16 cellular contexts compared by ENCODE assay signal in genomic region chr5:110623875-110624274, GRCh38.
DNase-seq lines count a peak whose midpoint lies in the region; ATAC-seq and TF ChIP-seq lines count a peak whose summit lies in the region.
"Had no signal": no experiment of that assay in that cellular context is flagged by ENCODE, and none has a peak within 500 bp of the region (broad histone marks: within the 10 kb centered on the region; RNA-seq: fewer than 3 reads in every experiment).

No MANE protein-coding gene starts in this region.

- ATAC-seq in GM19397 (IDR thresholded peaks at IDR 0.05; ENCODE audit: unreplicated experiment) (no peak), GM21576 (IDR thresholded peaks at IDR 0.05; ENCODE audit: unreplicated experiment) (no peak), GM21515 (IDR thresholded peaks at IDR 0.05; ENCODE audit: unreplicated experiment) (no peak)
- ATAC-seq: CD8-positive, alpha-beta T cell had no signal

- no peaks in the 10 kb centered on the region for H3K36me3 Mint-ChIP-seq in osteocyte (ENCODE audit: unreplicated experiment)
- H3K36me3 Mint-ChIP-seq: CD8-positive, alpha-beta T cell had no signal

- DNase-seq in GM23248 (peak; percentile 13), SK-N-SH (no peak), dorsolateral prefrontal cortex (no peak), osteocyte (ENCODE audit: extremely low spot score, unreplicated experiment) (no peak), kidney tubule cell (ENCODE audit: low spot score) (no peak)
- DNase-seq: CD8-positive, alpha-beta T cell; DMS79 treated with DMSO at 0.1 percent for 48 hours; GF-D8; GOT3; NCI-H1417 treated with DMSO at 0.1 percent for 48 hours; NCI-H2029 treated with DMSO at 0.1 percent for 48 hours; NCI-H524 treated with DMSO at 0.1 percent for 48 hours; SHP77 had no signal

- H2AFZ ChIP-seq in GM23248 (no peak overlapping the region), SK-N-SH (ENCODE audit: low read depth) (0 out of 2 replicates have a peak overlapping the region, but pooled peaks have one; percentile 8)

- H3F3A ChIP-seq in GM23248 (ENCODE audit: insufficient read depth) (no peaks in the 10 kb centered on the region), SK-N-SH (replicated peaks; ENCODE audit: insufficient read depth) (peaks cover 2% of the 10 kb centered on the region)

- peaks cover 25% of the 10 kb centered on the region for H3K4me1 Mint-ChIP-seq in osteocyte (ENCODE audit: unreplicated experiment)

- TF ChIP-seq EP300 in SK-N-SH (IDR thresholded peaks at IDR 0.05; ENCODE audit: borderline replicate concordance in 1 of 2, low read depth in 1 of 2, low read length in 1 of 2): no peak

- peak overlapping the region; percentile 33 for H3K27ac Mint-ChIP-seq in osteocyte (ENCODE audit: unreplicated experiment)
- H3K27ac Mint-ChIP-seq: CD8-positive, alpha-beta T cell had no signal

- H3K9ac ChIP-seq in GM23248 (no peak overlapping the region), SK-N-SH (no peak overlapping the region)

- H3K27ac ChIP-seq in GM23248: no peak overlapping the region
- H3K27ac ChIP-seq in SK-N-SH (ENCODE audit: low read depth in 2 of 2, low read length in 1 of 2): no peak overlapping the region; a peak in 1 of 4 replicates
- no peak overlapping the region for H3K27ac ChIP-seq in dorsolateral prefrontal cortex

- POLR2A ChIA-PET in SK-N-SH (lab: Yijun Ruan, JAX): no interaction called here

- H3K79me2 ChIP-seq in GM23248 (ENCODE audit: insufficient read depth): no peaks in the 10 kb centered on the region
- H3K79me2 ChIP-seq in SK-N-SH (ENCODE audit: insufficient read depth): no peaks in the 10 kb centered on the region

- H4K20me1 ChIP-seq in GM23248 (ENCODE audit: insufficient read depth) (no peaks in the 10 kb centered on the region), SK-N-SH (ENCODE audit: insufficient read depth) (no peaks in the 10 kb centered on the region)

- H3K36me3 ChIP-seq in GM23248 (ENCODE audit: low read depth) (no peaks in the 10 kb centered on the region), SK-N-SH (replicated peaks in 1 of 2; ENCODE audit: control insufficient read depth in 1 of 2, insufficient read depth in 2 of 2, low read length in 1 of 2) (no peaks in the 10 kb centered on the region)

- H3K4me2 ChIP-seq in GM23248 (ENCODE audit: unreplicated experiment): no peak overlapping the region
- no peak overlapping the region for H3K4me2 ChIP-seq in SK-N-SH

- H3K27me3 ChIP-seq in GM23248 (replicated peaks; ENCODE audit: insufficient read depth) (no peaks in the 10 kb centered on the region), SK-N-SH (ENCODE audit: insufficient read depth) (no peaks in the 10 kb centered on the region), dorsolateral prefrontal cortex (no peaks in the 10 kb centered on the region)

- CTCF ChIA-PET in SK-N-SH (lab: Yijun Ruan, JAX): interaction anchor here (1.0 to 1.6 kb wide), 3 partner anchors 11 to 933 kb away, joined by 5 to 8 read pairs (median 6); no protein-coding TSS in a partner anchor

- H3K9me3 ChIP-seq in GM23248 (ENCODE audit: low read depth) (no peaks in the 10 kb centered on the region), SK-N-SH (no peaks in the 10 kb centered on the region)

- H3K9me2 ChIP-seq in GM23248 (ENCODE audit: insufficient read depth): no peaks in the 10 kb centered on the region
- no peaks in the 10 kb centered on the region for H3K9me2 ChIP-seq in SK-N-SH

- in situ Hi-C loops in GM23248 (cut with MboI): loop anchor here (10.0 kb wide), 1 partner anchor 179 kb away; no protein-coding TSS in a partner anchor

- TF ChIP-seq CTCF in SK-N-SH (IDR thresholded peaks at IDR 0.05) (no peak), dorsolateral prefrontal cortex (IDR thresholded peaks at IDR 0.05 in 54 of 56, conservative IDR thresholded peaks at IDR 0.05 in 2 of 56; ENCODE audit: low read depth in 1 of 56, partially characterized antibody in 56 of 56) (no peak), osteocyte (IDR thresholded peaks at IDR 0.05) (no peak)

- H3K4me1 ChIP-seq in GM23248 (ENCODE audit: insufficient read depth): peaks cover 12% of the 10 kb centered on the region; the same call in 1 of the 2 replicates
- H3K4me1 ChIP-seq in SK-N-SH (ENCODE audit: control insufficient read depth in 1 of 2, insufficient read depth in 2 of 2, low read depth in 1 of 2, low read length in 1 of 2): peaks cover 2 to 4% of the 10 kb centered on the region in 2 experiments; a peak in 2 of 4 replicates

- H3K4me3 Mint-ChIP-seq in osteocyte (ENCODE audit: unreplicated experiment): no peak overlapping the region
- H3K4me3 Mint-ChIP-seq: CD8-positive, alpha-beta T cell had no signal

- TF ChIP-seq RAD21 in SK-N-SH (IDR thresholded peaks at IDR 0.05; ENCODE audit: low read length): no peak

- H3K27me3 Mint-ChIP-seq in osteocyte (ENCODE audit: unreplicated experiment): no peaks in the 10 kb centered on the region

- intact Hi-C loops in dorsolateral prefrontal cortex (cut with DNase I): loop anchor here in 1 of 2 donors (10.0 kb wide), 2 partner anchors 929 to 1979 kb away; no protein-coding TSS in a partner anchor

- H3K4me3 ChIP-seq in GM23248: no peak overlapping the region
- no peak overlapping the region for H3K4me3 ChIP-seq in SK-N-SH (ENCODE audit: low read depth in 2 of 2, low read length in 1 of 2)
- H3K4me3 ChIP-seq in dorsolateral prefrontal cortex: peak overlapping the region in 30 of 59 donors; percentile 0 to 57 (median 40)

- H3K9me3 Mint-ChIP-seq in osteocyte (ENCODE audit: unreplicated experiment): no peaks in the 10 kb centered on the region
- H3K9me3 Mint-ChIP-seq: CD8-positive, alpha-beta T cell had no signal

TF ChIP-seq in SK-N-SH, 30 proteins besides CTCF, POLR2A, EP300 and RAD21:
- TF ChIP-seq, protein P1, sequence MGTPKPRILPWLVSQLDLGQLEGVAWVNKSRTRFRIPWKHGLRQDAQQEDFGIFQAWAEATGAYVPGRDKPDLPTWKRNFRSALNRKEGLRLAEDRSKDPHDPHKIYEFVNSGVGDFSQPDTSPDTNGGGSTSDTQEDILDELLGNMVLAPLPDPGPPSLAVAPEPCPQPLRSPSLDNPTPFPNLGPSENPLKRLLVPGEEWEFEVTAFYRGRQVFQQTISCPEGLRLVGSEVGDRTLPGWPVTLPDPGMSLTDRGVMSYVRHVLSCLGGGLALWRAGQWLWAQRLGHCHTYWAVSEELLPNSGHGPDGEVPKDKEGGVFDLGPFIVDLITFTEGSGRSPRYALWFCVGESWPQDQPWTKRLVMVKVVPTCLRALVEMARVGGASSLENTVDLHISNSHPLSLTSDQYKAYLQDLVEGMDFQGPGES (IDR thresholded peaks at IDR 0.05; ENCODE audit: low read depth, low read length): no peak
- peak; percentile 23; the same call in 1 of the 2 replicates for TF ChIP-seq JUND (IDR thresholded peaks at IDR 0.05)
- peak; percentile 36; the same call in 1 of the 2 replicates for TF ChIP-seq YY1 (IDR thresholded peaks at IDR 0.05; ENCODE audit: low read depth)
- peak; percentile 32; the same call in 1 of the 2 replicates for TF ChIP-seq NFIC (IDR thresholded peaks at IDR 0.05; ENCODE audit: borderline replicate concordance)
- no peak for TF ChIP-seq POLR2AphosphoS5 (IDR thresholded peaks at IDR 0.05; ENCODE audit: low read depth, low read length)
- peak; percentile 70 for TF ChIP-seq PBX3 (IDR thresholded peaks at IDR 0.05)
TF ChIP-seq in SK-N-SH: peak in this region for 4.

Comparison
In these comparisons a context has a peak if more than half of its experiments do, and no peak if none do; other contexts are left out.
1. H3K4me3 ChIP-seq: peak in dorsolateral prefrontal cortex (30 of 59); none in GM23248 (single experiment) and SK-N-SH (0 of 2).